In the genomic region with DNA sequence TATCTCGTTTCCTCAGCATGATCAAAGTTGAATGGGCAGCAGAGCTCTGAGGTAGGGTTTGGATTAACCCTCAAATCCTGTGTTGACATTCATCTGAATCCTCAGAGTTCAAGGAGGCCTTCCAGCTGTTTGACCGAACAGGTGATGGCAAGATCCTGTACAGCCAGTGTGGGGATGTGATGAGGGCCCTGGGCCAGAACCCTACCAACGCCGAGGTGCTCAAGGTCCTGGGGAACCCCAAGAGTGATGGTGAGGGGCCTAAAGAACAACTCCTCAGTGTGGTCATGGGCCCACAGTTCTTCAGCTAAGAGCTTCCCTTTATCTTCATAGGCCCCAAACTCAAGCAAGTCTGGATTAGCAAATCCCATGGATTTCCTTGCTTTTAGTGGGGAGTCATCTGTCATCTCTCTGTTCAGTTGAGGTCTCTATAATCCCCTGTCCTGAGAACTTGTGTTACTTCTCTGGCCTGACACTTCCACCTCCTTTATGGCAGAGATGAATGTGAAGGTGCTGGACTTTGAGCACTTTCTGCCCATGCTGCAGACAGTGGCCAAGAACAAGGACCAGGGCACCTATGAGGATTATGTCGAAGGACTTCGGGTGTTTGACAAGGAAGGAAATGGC, we compare ENCODE assay signal across 8 cellular contexts. TPM values are rescaled to one million over a fixed set of nuclear protein-coding genes. Genes with fewer than 3 reads are reported as not detected.
A peak's percentile ranks its signal among the peaks of the same experiment; 100 is the strongest.
DNase-seq lines count a peak whose midpoint lies in the region; ATAC-seq and TF ChIP-seq lines count a peak whose summit lies in the region.

No MANE protein-coding gene starts in this region.

- H3K27me3 ChIP-seq in DND-41 (ENCODE audit: insufficient read depth, low read length, poor library complexity), result no peaks in the 10 kb centered on the region
- no peaks in the 10 kb centered on the region for H3K27me3 ChIP-seq in Peyer's patch
- H3K27me3 ChIP-seq in esophagus (ENCODE audit: control insufficient read depth in 1 of 2, insufficient read depth in 2 of 2, low read length in 2 of 2), result no peaks in the 10 kb centered on the region
- no peaks in the 10 kb centered on the region for H3K27me3 ChIP-seq in parathyroid adenoma (ENCODE audit: control insufficient read depth, insufficient read depth, low read length)

- 7 to 16% methylated on average over 6 of the region's 6 CpGs for WGBS in esophagus, 2 donors

- H3K4me2 ChIP-seq in DND-41 (ENCODE audit: insufficient read depth, low read length), result peak overlapping the region; percentile 78
- H3K4me2 ChIP-seq in parathyroid adenoma (ENCODE audit: low read length), result peak overlapping the region; percentile 96

- H3K4me1 ChIP-seq in DND-41 (ENCODE audit: insufficient read depth, low read length) (peaks cover 59% of the 10 kb centered on the region), Peyer's patch (peaks cover 4 to 41% (median 19%) of the 10 kb centered on the region in 4 donors), esophagus (ENCODE audit: control insufficient read depth in 2 of 2, insufficient read depth in 2 of 2, low read length in 1 of 2) (peaks cover 5 to 8% of the 10 kb centered on the region in 2 donors), parathyroid adenoma (peaks cover 27% of the 10 kb centered on the region)

- no peak for TF ChIP-seq POLR2A in Peyer's patch (IDR thresholded peaks at IDR 0.05)

- peak overlapping the region; percentile 89 for H3K9ac ChIP-seq in DND-41 (ENCODE audit: low read depth, low read length)
- H3K9ac ChIP-seq in parathyroid adenoma, result peak overlapping the region; percentile 97

- peaks cover 60% of the 10 kb centered on the region for H3K79me2 ChIP-seq in DND-41 (ENCODE audit: insufficient read depth, low read length)
- peaks cover 22% of the 10 kb centered on the region for H3K79me2 ChIP-seq in parathyroid adenoma

- TF ChIP-seq CTCF in DND-41 (IDR thresholded peaks at IDR 0.05; ENCODE audit: borderline replicate concordance, extremely low read depth, low read length, poor library complexity, severe bottlenecking) (no peak), Peyer's patch (IDR thresholded peaks at IDR 0.05) (no peak), parathyroid adenoma (IDR thresholded peaks at IDR 0.05) (no peak)

- ATAC-seq in DND-41 (ENCODE audit: insufficient read depth, low read depth) (no peak), GM19324 (IDR thresholded peaks at IDR 0.05; ENCODE audit: low FRiP score, unreplicated experiment) (no peak)

- peaks cover 13% of the 10 kb centered on the region for H4K20me1 ChIP-seq in DND-41 (ENCODE audit: insufficient read depth, low read length)

- H3K36me3 ChIP-seq in DND-41 (ENCODE audit: insufficient read depth, low read length) (peaks cover 67% of the 10 kb centered on the region), Peyer's patch (peaks cover 0 to 52% (median 0%) of the 10 kb centered on the region in 3 donors), esophagus (ENCODE audit: control insufficient read depth in 2 of 2, insufficient read depth in 2 of 2, low read length in 1 of 2) (peaks cover 11 to 34% of the 10 kb centered on the region in 2 donors), parathyroid adenoma (ENCODE audit: control insufficient read depth, insufficient read depth, low read length) (no peaks in the 10 kb centered on the region)

- H3K4me3 ChIP-seq in DND-41 (ENCODE audit: low read depth in 1 of 2, low read length in 2 of 2), result peak overlapping the region; percentile 67 to 69; a peak in 3 of 4 replicates
- peak overlapping the region; percentile 62 to 96 (median 80) for H3K4me3 ChIP-seq in Peyer's patch
- peak overlapping the region; percentile 79 to 99 for H3K4me3 ChIP-seq in esophagus (ENCODE audit: low read depth in 1 of 2, low read length in 2 of 2)
- peak overlapping the region; percentile 100 for H3K4me3 ChIP-seq in parathyroid adenoma (ENCODE audit: low read depth, low read length)

- H3K27ac ChIP-seq in DND-41 (ENCODE audit: low read length), result peak overlapping the region; percentile 89
- H3K27ac ChIP-seq in Peyer's patch, result peak overlapping the region; percentile 91 to 100 (median 97)
- H3K27ac ChIP-seq in esophagus (ENCODE audit: low read depth in 2 of 2, low read length in 1 of 2), result peak overlapping the region; percentile 96 to 100
- peak overlapping the region; percentile 99 for H3K27ac ChIP-seq in parathyroid adenoma

- no peak overlapping the region for H2AFZ ChIP-seq in DND-41 (ENCODE audit: low read depth, low read length)
- H2AFZ ChIP-seq in parathyroid adenoma, result no peak overlapping the region

- DNase-seq in DND-41 (no peak), Peyer's patch (no peak), NCI-H2029 treated with DMSO at 0.1 percent for 48 hours (lab: John Stamatoyannopoulos, UW) (no peak), KG1 (lab: John Stamatoyannopoulos, UW) (no peak)
- DNase-seq in activated CD4-positive, CD25-positive, alpha-beta regulatory T cell treated with anti-CD3 and anti-CD28 coated beads, Interleukin-2, amount 50 U/mL, for 72 hours, result no peak

- H3K9me3 ChIP-seq in DND-41 (ENCODE audit: insufficient read depth, low read length, severe bottlenecking) (no peaks in the 10 kb centered on the region), Peyer's patch (no peaks in the 10 kb centered on the region), esophagus (ENCODE audit: control insufficient read depth in 2 of 2, insufficient read depth in 1 of 2, low read depth in 1 of 2, low read length in 1 of 2) (no peaks in the 10 kb centered on the region), parathyroid adenoma (ENCODE audit: control insufficient read depth, low read length) (no peaks in the 10 kb centered on the region)

RNA-seq across cellular contexts. Expression of gene MYL6, which starts 1.4 kb away (rescaled TPM):
- 1,000 to 10,000 TPM; 1,247 to 1,872 (median 1,541) TPM for total RNA-seq in Peyer's patch
- polyA plus RNA-seq in esophagus, result 1,000 to 10,000 TPM; 1,769 to 2,908 TPM

RNA-seq across cellular contexts. Expression of gene MYL6B, which starts 7.2 kb away (rescaled TPM):
- total RNA-seq in Peyer's patch, result 10 to 100 TPM; 16.0 to 46.2 (median 21.3) TPM
- polyA plus RNA-seq in esophagus, result 10 to 100 TPM; 57.3 to 57.7 TPM

RNA-seq across cellular contexts. Expression of gene SMARCC2, which starts 29.7 kb away (rescaled TPM):
- 100 to 1,000 TPM in 3 of 4 donors, 10 to 100 TPM in 1; 85.6 to 299 (median 139) TPM for total RNA-seq in Peyer's patch
- polyA plus RNA-seq in esophagus, result 10 to 100 TPM; 21.4 to 31.4 TPM

RNA-seq across cellular contexts. Expression of gene ESYT1, which starts 31.5 kb away (rescaled TPM):
- total RNA-seq in Peyer's patch, result 10 to 100 TPM; 36.3 to 62.7 (median 53.2) TPM
- polyA plus RNA-seq in esophagus, result 10 to 100 TPM; 15.6 to 36.6 TPM

RNA-seq across cellular contexts. Expression of gene ZC3H10, which starts 41.5 kb away (rescaled TPM):
- total RNA-seq in Peyer's patch, result 1 to 10 TPM; 2.0 to 5.5 (median 3.8) TPM
- polyA plus RNA-seq in esophagus, result 1 to 10 TPM; 1.4 to 2.2 TPM
